1 cellular context compared by ENCODE assay signal in genomic region chr2:219437141-219437540, GRCh38.
TF ChIP-seq lines count a peak whose summit lies in the region.

No MANE protein-coding gene starts in this region.

TF ChIP-seq in SK-N-SH, 30 proteins besides CTCF, POLR2A, EP300 and RAD21 (continued from another document):
- TF ChIP-seq REST (IDR thresholded peaks at IDR 0.05; ENCODE audit: low read depth, low read length) (no peak), POLR2AphosphoS5 (IDR thresholded peaks at IDR 0.05; ENCODE audit: low read depth, low read length) (no peak), FOXM1 (IDR thresholded peaks at IDR 0.05; ENCODE audit: low read depth) (no peak), YY1 (IDR thresholded peaks at IDR 0.05; ENCODE audit: low read depth) (no peak), JUND (IDR thresholded peaks at IDR 0.05) (no peak), GATA2 (CRISPR knock-in tag; IDR thresholded peaks at IDR 0.05) (no peak), RCOR1 (IDR thresholded peaks at IDR 0.05; ENCODE audit: low read length) (no peak), ELF1 (IDR thresholded peaks at IDR 0.05) (no peak), MAX (IDR thresholded peaks at IDR 0.05; ENCODE audit: low read depth) (no peak), SIN3A (IDR thresholded peaks at IDR 0.05; ENCODE audit: borderline replicate concordance, low read depth, low read length) (no peak), GABPA (IDR thresholded peaks at IDR 0.05; ENCODE audit: low read depth) (no peak), NRF1 (IDR thresholded peaks at IDR 0.05; ENCODE audit: low read depth, low read length) (no peak), ZBTB33 (IDR thresholded peaks at IDR 0.05; ENCODE audit: borderline replicate concordance, low read depth) (no peak), TCF12 (IDR thresholded peaks at IDR 0.05) (no peak), RFX5 (IDR thresholded peaks at IDR 0.05; ENCODE audit: low read length) (no peak)
- TF ChIP-seq, protein P1, sequence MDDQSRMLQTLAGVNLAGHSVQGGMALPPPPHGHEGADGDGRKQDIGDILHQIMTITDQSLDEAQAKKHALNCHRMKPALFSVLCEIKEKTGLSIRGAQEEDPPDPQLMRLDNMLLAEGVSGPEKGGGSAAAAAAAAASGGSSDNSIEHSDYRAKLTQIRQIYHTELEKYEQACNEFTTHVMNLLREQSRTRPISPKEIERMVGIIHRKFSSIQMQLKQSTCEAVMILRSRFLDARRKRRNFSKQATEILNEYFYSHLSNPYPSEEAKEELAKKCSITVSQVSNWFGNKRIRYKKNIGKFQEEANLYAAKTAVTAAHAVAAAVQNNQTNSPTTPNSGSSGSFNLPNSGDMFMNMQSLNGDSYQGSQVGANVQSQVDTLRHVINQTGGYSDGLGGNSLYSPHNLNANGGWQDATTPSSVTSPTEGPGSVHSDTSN (IDR thresholded peaks at IDR 0.05): no peak
- TF ChIP-seq, protein P2, sequence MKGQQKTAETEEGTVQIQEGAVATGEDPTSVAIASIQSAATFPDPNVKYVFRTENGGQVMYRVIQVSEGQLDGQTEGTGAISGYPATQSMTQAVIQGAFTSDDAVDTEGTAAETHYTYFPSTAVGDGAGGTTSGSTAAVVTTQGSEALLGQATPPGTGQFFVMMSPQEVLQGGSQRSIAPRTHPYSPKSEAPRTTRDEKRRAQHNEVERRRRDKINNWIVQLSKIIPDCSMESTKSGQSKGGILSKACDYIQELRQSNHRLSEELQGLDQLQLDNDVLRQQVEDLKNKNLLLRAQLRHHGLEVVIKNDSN (IDR thresholded peaks at IDR 0.05; ENCODE audit: borderline replicate concordance, low read depth): no peak
TF ChIP-seq in SK-N-SH: peak in this region for 0.
